Comparison of ENCODE assay signal across 24 cellular contexts in the genomic region with DNA sequence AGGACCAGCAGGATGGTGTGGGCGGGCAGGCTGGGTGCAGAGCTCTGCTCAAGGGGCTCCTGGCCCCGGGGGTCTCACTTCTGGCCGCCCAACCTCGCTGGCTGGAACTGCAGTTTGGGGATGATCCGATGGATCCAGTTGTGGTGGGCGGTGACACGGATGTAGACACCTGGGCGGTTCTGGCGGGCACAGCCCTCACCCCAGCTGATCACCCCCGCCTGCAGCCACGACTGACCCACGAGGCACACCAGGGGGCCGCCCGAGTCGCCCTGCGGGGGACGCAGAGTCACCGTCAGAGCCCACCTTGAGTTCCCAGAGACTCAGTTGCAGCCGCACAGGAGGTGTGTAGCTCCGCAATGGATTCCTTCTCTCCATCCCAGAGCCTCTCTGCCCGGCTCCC. TPM values are rescaled to one million over a fixed set of nuclear protein-coding genes. Genes with fewer than 3 reads are reported as not detected.
A peak's percentile ranks its signal among the peaks of the same experiment; 100 is the strongest.
DNase-seq lines count a peak whose midpoint lies in the region; ATAC-seq, FAIRE-seq and TF ChIP-seq lines count a peak whose summit lies in the region.
"Had no signal": no experiment of that assay in that cellular context is flagged by ENCODE, and none has a peak within 500 bp of the region (broad histone marks: within the 10 kb centered on the region; RNA-seq: fewer than 3 reads in every experiment).

No MANE protein-coding gene starts in this region.

- H3K27ac ChIP-seq in K562 (ENCODE audit: extremely low read depth, low read depth, low read length) (no peak overlapping the region), neuronal stem cell (replicated peaks; ENCODE audit: low read length) (no peak overlapping the region)
- H3K27ac ChIP-seq: C4-2B had no signal

- peaks cover 5% of the 10 kb centered on the region for H3K4me1 Mint-ChIP-seq in activated CD8-positive, alpha-beta T cell treated with anti-CD3 and anti-CD28 coated beads for 36 hours (ENCODE audit: low read depth)

- H3K36me3 ChIP-seq in BE2C, result peaks cover 9% of the 10 kb centered on the region
- H3K36me3 ChIP-seq in GM06990 (ENCODE audit: control insufficient read depth, insufficient read depth, low read length), result peaks cover 6% of the 10 kb centered on the region
- peaks cover 10% of the 10 kb centered on the region; the same call in 1 of the 3 replicates for H3K36me3 ChIP-seq in K562 (ENCODE audit: control insufficient read depth, insufficient read depth, low read length)
- H3K36me3 ChIP-seq in neuronal stem cell (replicated peaks in 1 of 2; ENCODE audit: control insufficient read depth in 2 of 2, insufficient read depth in 2 of 2, low read length in 2 of 2), result peaks cover 7 to 11% of the 10 kb centered on the region in 2 donors

- no peak overlapping the region for H4K91ac ChIP-seq in neuronal stem cell (ENCODE audit: low read depth, low read length, poor library complexity)

- no peak overlapping the region for H2BK5ac ChIP-seq in neuronal stem cell (ENCODE audit: low read length)

- TF ChIP-seq POLR2A in K562 (conservative IDR thresholded peaks at IDR 0.05), result no peak

- H2BK12ac ChIP-seq in neuronal stem cell (ENCODE audit: low read length), result no peak overlapping the region

- CTCF ChIA-PET in K562 (lab: Yijun Ruan, JAX; ENCODE audit: low intra/inter-chr PET ratio), result no interaction called here
- CTCF ChIA-PET in activated CD8-positive, alpha-beta T cell treated with anti-CD3 and anti-CD28 coated beads for 36 hours (lab: Charles Lee), result no interaction called here

- H4K20me1 ChIP-seq in K562 (replicated peaks; ENCODE audit: control insufficient read depth, insufficient read depth, low read length), result peaks cover 4% of the 10 kb centered on the region; the same call in 1 of the 2 replicates

- intact Hi-C loops in K562 (cut with micrococcal nuclease), result no loop called here
- intact Hi-C loops in activated CD8-positive, alpha-beta T cell treated with anti-CD3 and anti-CD28 coated beads for 36 hours (cut with micrococcal nuclease), result no loop called here

- H3K27me3 Mint-ChIP-seq in activated CD8-positive, alpha-beta T cell treated with anti-CD3 and anti-CD28 coated beads for 36 hours, result no peaks in the 10 kb centered on the region
- H3K27me3 Mint-ChIP-seq: CD4-positive, alpha-beta memory T cell had no signal

- no peak overlapping the region for H3K9ac ChIP-seq in K562 (ENCODE audit: insufficient read depth in 1 of 2, low read depth in 2 of 2, low read length in 2 of 2)
- no peak overlapping the region for H3K9ac ChIP-seq in neuronal stem cell (ENCODE audit: low read depth, low read length, poor library complexity)

- no peak overlapping the region for H2BK120ac ChIP-seq in neuronal stem cell (ENCODE audit: low read depth, low read length)

- H3K14ac ChIP-seq in neuronal stem cell (ENCODE audit: low read length), result no peak overlapping the region

- H3K79me1 ChIP-seq in neuronal stem cell (ENCODE audit: low read depth, low read length), result peaks cover 7% of the 10 kb centered on the region

- H3K4me3 ChIP-seq in BE2C (ENCODE audit: low read depth, low read length) (no peak overlapping the region), GM06990 (replicated peaks; ENCODE audit: low read depth, low read length) (no peak overlapping the region), K562 (no peak overlapping the region), neuronal stem cell (ENCODE audit: low read length in 2 of 2) (no peak overlapping the region)
- H3K4me3 ChIP-seq: HAP-1 had no signal

- DNase-seq in BE2C, result peak; percentile 12
- peak; percentile 4 for DNase-seq in GM06990 (ENCODE audit: extremely low read depth, insufficient read length)
- DNase-seq in K562 (ENCODE audit: extremely low read depth in 1 of 4, low spot score in 3 of 4), result no peak
- DNase-seq in neuronal stem cell (ENCODE audit: low spot score), result no peak
- DNase-seq in NCI-H146 treated with DMSO at 0.1 percent for 48 hours (lab: John Stamatoyannopoulos, UW; ENCODE audit: unreplicated experiment), result no peak
- DNase-seq in activated CD8-positive, alpha-beta T cell treated with anti-CD3 and anti-CD28 coated beads for 36 hours, result no peak
- no peak for DNase-seq in activated CD4-positive, alpha-beta T cell treated with anti-CD3 and anti-CD28 coated beads, Interleukin-2, amount 50 U/mL, for 48 hours
- DNase-seq: 8988T; AML-193; CD4-positive, alpha-beta memory T cell; DMS153; DMS79 treated with DMSO at 0.1 percent for 48 hours; EL; HFFc6 had no signal

- POLR2A ChIA-PET in K562 (lab: Yijun Ruan, JAX), result interaction anchor here (0.7 to 1.5 kb wide), 3 partner anchors 9 to 170 kb away, joined by 3 to 4 read pairs (median 3); a partner anchor contains a TSS
- POLR2A ChIA-PET in activated CD8-positive, alpha-beta T cell treated with anti-CD3 and anti-CD28 coated beads for 36 hours (lab: Charles Lee), result no interaction called here

- H3K4ac ChIP-seq in neuronal stem cell (ENCODE audit: low read length), result no peak overlapping the region

- 5% methylated on average over 18 of the region's 21 CpGs for WGBS in K562 (ENCODE audit: insufficient coverage, low coverage, missing lambda C conversion rate)
- WGBS in neuronal stem cell (ENCODE audit: extremely low coverage in 2 of 2, insufficient read length in 2 of 2, insufficient replicate concordance in 1 of 2), 2 donors, result no CpG with 5 or more reads among the region's 21 CpGs

- peaks cover 2% of the 10 kb centered on the region for H3K36me3 Mint-ChIP-seq in activated CD8-positive, alpha-beta T cell treated with anti-CD3 and anti-CD28 coated beads for 36 hours (ENCODE audit: low read depth)

- no peak overlapping the region for H2AK5ac ChIP-seq in neuronal stem cell (ENCODE audit: low read depth, low read length)

- H3K79me2 ChIP-seq in K562 (ENCODE audit: control insufficient read depth, insufficient read depth, low read length), result no peaks in the 10 kb centered on the region

- in situ Hi-C loops in K562 (cut with MboI), result no loop called here

- H2AFZ ChIP-seq in K562 (ENCODE audit: low read depth, low read length) (no peak overlapping the region), neuronal stem cell (ENCODE audit: low read length) (no peak overlapping the region)

- TF ChIP-seq CTCF in BE2C (IDR thresholded peaks at IDR 0.05; ENCODE audit: low read depth, low read length) (no peak), GM06990 (IDR thresholded peaks at IDR 0.05; ENCODE audit: insufficient read depth, low read length, poor library complexity, severe bottlenecking) (no peak), K562 (IDR thresholded peaks at IDR 0.05 in 2 of 3, conservative IDR thresholded peaks at IDR 0.05 in 1 of 3; ENCODE audit: insufficient read depth in 2 of 3, low read depth in 1 of 3, low read length in 3 of 3) (no peak)
- no peak for TF ChIP-seq CTCF in activated CD8-positive, alpha-beta T cell treated with anti-CD3 and anti-CD28 coated beads for 36 hours (IDR thresholded peaks at IDR 0.05)

- H3K18ac ChIP-seq in neuronal stem cell (ENCODE audit: low read length), result no peak overlapping the region

- no TSS peak for BruUV-seq in K562 (replicated peaks; lab: Mats Ljungman, UMichigan)

- TF ChIP-seq RAD21 in K562 (CRISPR knock-in tag; conservative IDR thresholded peaks at IDR 0.05 in 1 of 2, IDR thresholded peaks at IDR 0.05 in 1 of 2), result no peak

- FAIRE-seq in K562 (lab: Jason Lieb, UNC), result no peak
- FAIRE-seq: D721Med, G401.6, GM12892, GM19239, H1, HepG2, HTR-8/SVneo had no signal

- no peaks in the 10 kb centered on the region for H3K9me1 ChIP-seq in K562 (ENCODE audit: control insufficient read depth, insufficient read depth, low read length)

- H3K23ac ChIP-seq in neuronal stem cell (ENCODE audit: low read depth, low read length, poor library complexity), result peak overlapping the region; percentile 89

- H2BK15ac ChIP-seq in neuronal stem cell (ENCODE audit: low read length), result no peak overlapping the region

- H4K8ac ChIP-seq in neuronal stem cell (ENCODE audit: low read depth, low read length), result peak overlapping the region; percentile 17

- ATAC-seq in K562, result no peak
- ATAC-seq in GM21619 (IDR thresholded peaks at IDR 0.05; ENCODE audit: unreplicated experiment), result no peak
- no peak for ATAC-seq in activated CD8-positive, alpha-beta T cell treated with anti-CD3 and anti-CD28 coated beads for 36 hours

- H3K9me3 ChIP-seq in BE2C, result no peaks in the 10 kb centered on the region
- no peaks in the 10 kb centered on the region for H3K9me3 ChIP-seq in K562 (replicated peaks; ENCODE audit: control insufficient read depth, insufficient read depth, low read depth, low read length)
- no peaks in the 10 kb centered on the region for H3K9me3 ChIP-seq in neuronal stem cell (replicated peaks in 1 of 2; ENCODE audit: control insufficient read depth in 2 of 2, insufficient read depth in 1 of 2, low read depth in 1 of 2, low read length in 2 of 2)
- H3K9me3 ChIP-seq: HAP-1 had no signal

- H3K4me3 Mint-ChIP-seq in activated CD8-positive, alpha-beta T cell treated with anti-CD3 and anti-CD28 coated beads for 36 hours, result no peak overlapping the region
- H3K4me3 Mint-ChIP-seq: HFFc6 had no signal

- no peaks in the 10 kb centered on the region for H3K9me3 Mint-ChIP-seq in activated CD8-positive, alpha-beta T cell treated with anti-CD3 and anti-CD28 coated beads for 36 hours
- H3K9me3 Mint-ChIP-seq: CD4-positive, alpha-beta memory T cell; HFFc6 had no signal

- H3K4me2 ChIP-seq in K562 (ENCODE audit: insufficient read depth, low read length) (no peak overlapping the region), neuronal stem cell (ENCODE audit: insufficient read depth, low read length, poor library complexity, severe bottlenecking) (no peak overlapping the region)

- TF ChIP-seq EP300 in K562 (IDR thresholded peaks at IDR 0.05; ENCODE audit: low read length), result no peak

- H3K4me1 ChIP-seq in BE2C (no peaks in the 10 kb centered on the region), K562 (replicated peaks in 1 of 2; ENCODE audit: control insufficient read depth in 2 of 2, insufficient read depth in 2 of 2, low read length in 2 of 2) (peaks cover 0 to 57% of the 10 kb centered on the region in 2 experiments; a peak in 2 of 5 replicates), neuronal stem cell (ENCODE audit: control insufficient read depth in 2 of 2, insufficient read depth in 1 of 2, low read depth in 1 of 2, low read length in 2 of 2) (no peaks in the 10 kb centered on the region)
- H3K4me1 ChIP-seq: HAP-1 had no signal

- H3K27me3 ChIP-seq in BE2C (no peaks in the 10 kb centered on the region), GM06990 (replicated peaks; ENCODE audit: control insufficient read depth, insufficient read depth, low read length) (no peaks in the 10 kb centered on the region; the same call in 1 of the 2 replicates), K562 (ENCODE audit: control insufficient read depth in 2 of 2, insufficient read depth in 2 of 2, low read length in 2 of 2) (peaks cover 19 to 35% of the 10 kb centered on the region in 2 experiments; a peak in 4 of 5 replicates), neuronal stem cell (ENCODE audit: control insufficient read depth in 3 of 3, insufficient read depth in 3 of 3, low read depth in 1 of 3, low read length in 3 of 3) (peaks cover 0 to 4% (median 0%) of the 10 kb centered on the region in 3 experiments)

- H3K27ac Mint-ChIP-seq in activated CD8-positive, alpha-beta T cell treated with anti-CD3 and anti-CD28 coated beads for 36 hours, result no peak overlapping the region
- H3K27ac Mint-ChIP-seq: HFFc6 had no signal

RNA-seq across cellular contexts. Expression of a gene that starts 7.5 kb away (rescaled TPM):
- polyA plus RNA-seq in BE2C (2012; ENCODE audit: insufficient read depth, insufficient read length, low read depth), result not detected
- total RNA-seq in K562 (2011; cell fraction: chromatin; rRNA removed; ENCODE audit: low replicate concordance), result 0.83 and 2.0 TPM in 2 replicates
- total RNA-seq in K562 (2011; cell fraction: nucleolus; rRNA removed), result 1.6 and 2.0 TPM in 2 replicates
- total RNA-seq in K562 (2011; cell fraction: nucleoplasm; rRNA removed), result 1.4 and 1.5 TPM in 2 replicates
- total RNA-seq in K562 (2014; rRNA removed) (0.09 and 0.29 TPM in 2 replicates), K562 (2014; rRNA removed; fragmentation: Illumina TruSeq; extraction: Trizol) (not detected in 2 replicates), K562 (2015; rRNA removed; fragmentation: Illumina TruSeq; extraction: Trizol) (0.15 and 0.18 TPM in 2 replicates), K562 (2021) (0.16 and 0.20 TPM in 2 replicates)
- polyA plus RNA-seq in K562 (2011; rRNA removed) (0.20 TPM in 2 replicates), K562 (2014; fragmentation: Illumina TruSeq; extraction: Trizol) (0.11 TPM in 1 of 2 replicates, not detected in the other), K562 (2014; fragmentation: Nextera tagmentation; extraction: Ambion mirVana) (not detected), K562 (2014; rRNA removed) (0.22 TPM in 1 of 2 replicates, not detected in the other)
- polyA plus RNA-seq in K562 (2011; cell fraction: cytosol; rRNA removed), result 0.19 and 0.86 TPM in 2 replicates
- 0.65 and 0.77 TPM in 2 replicates for polyA plus RNA-seq in K562 (2011; cell fraction: nucleus; rRNA removed)
- polyA plus RNA-seq in K562 (2012), result 0.26 and 1.3 TPM in 2 replicates
- polyA minus RNA-seq in K562 (2011; rRNA and poly(A)+ RNA removed), result 0.07 and 0.15 TPM in 2 replicates
- not detected in 2 replicates for polyA minus RNA-seq in K562 (2011; cell fraction: cytosol; rRNA and poly(A)+ RNA removed)
- 0.44 and 0.67 TPM in 2 replicates for polyA minus RNA-seq in K562 (2011; cell fraction: nucleus; rRNA and poly(A)+ RNA removed)
- polyA plus RNA-seq in neuronal stem cell (2013, experiment 1 of 2), result 3.6 TPM
- polyA plus RNA-seq in neuronal stem cell (2013, experiment 2 of 2), result 3.8 TPM
- 1 to 10 TPM; 1.2 to 1.4 TPM for total RNA-seq in activated CD8-positive, alpha-beta T cell treated with anti-CD3 and anti-CD28 coated beads for 36 hours
- polyA plus RNA-seq: CD4-positive, alpha-beta memory T cell had no signal

RNA-seq across cellular contexts. Expression of a gene that starts 30.2 kb away (rescaled TPM):
- polyA plus RNA-seq in BE2C (2012; ENCODE audit: insufficient read depth, insufficient read length, low read depth), result 106 TPM
- 43.6 and 59.1 TPM in 2 replicates for total RNA-seq in K562 (2011; cell fraction: chromatin; rRNA removed; ENCODE audit: low replicate concordance)
- total RNA-seq in K562 (2011; cell fraction: nucleolus; rRNA removed), result 40.1 and 50.7 TPM in 2 replicates
- 31.7 and 32.9 TPM in 2 replicates for total RNA-seq in K562 (2011; cell fraction: nucleoplasm; rRNA removed)
- total RNA-seq in K562 (2014; rRNA removed), result 34.5 and 48.7 TPM in 2 replicates
- total RNA-seq in K562 (2014; rRNA removed; fragmentation: Illumina TruSeq; extraction: Trizol), result 15.4 and 17.2 TPM in 2 replicates
- 30.9 and 32.3 TPM in 2 replicates for total RNA-seq in K562 (2015; rRNA removed; fragmentation: Illumina TruSeq; extraction: Trizol)
- total RNA-seq in K562 (2021), result 39.0 and 40.0 TPM in 2 replicates
- polyA plus RNA-seq in K562 (2011; rRNA removed), result 36.1 and 37.5 TPM in 2 replicates
- polyA plus RNA-seq in K562 (2011; cell fraction: cytosol; rRNA removed), result 49.9 and 152 TPM in 2 replicates
- 19.7 and 24.6 TPM in 2 replicates for polyA plus RNA-seq in K562 (2011; cell fraction: nucleus; rRNA removed)
- polyA plus RNA-seq in K562 (2012), result 27.5 and 34.3 TPM in 2 replicates
- 31.2 and 39.2 TPM in 2 replicates for polyA plus RNA-seq in K562 (2014; fragmentation: Illumina TruSeq; extraction: Trizol)
- 1 to 10 TPM in 1 of 2 experiments, under 1 TPM in 1; 0.73 to 1.6 TPM for polyA plus RNA-seq in K562 (2014; fragmentation: Nextera tagmentation; extraction: Ambion mirVana)
- polyA plus RNA-seq in K562 (2014; rRNA removed), result 58.0 and 58.3 TPM in 2 replicates
- polyA minus RNA-seq in K562 (2011; rRNA and poly(A)+ RNA removed), result 17.2 and 25.7 TPM in 2 replicates
- polyA minus RNA-seq in K562 (2011; cell fraction: cytosol; rRNA and poly(A)+ RNA removed), result 17.5 and 19.7 TPM in 2 replicates
- 18.7 and 23.8 TPM in 2 replicates for polyA minus RNA-seq in K562 (2011; cell fraction: nucleus; rRNA and poly(A)+ RNA removed)
- polyA plus RNA-seq in neuronal stem cell (2013, experiment 1 of 2), result 26.1 TPM
- 27.0 TPM for polyA plus RNA-seq in neuronal stem cell (2013, experiment 2 of 2)
- 10 to 100 TPM; 26.0 to 27.3 TPM for total RNA-seq in activated CD8-positive, alpha-beta T cell treated with anti-CD3 and anti-CD28 coated beads for 36 hours

RNA-seq across cellular contexts. Expression of a gene that starts 39.9 kb away (rescaled TPM):
- 1,075 TPM for polyA plus RNA-seq in BE2C (2012; ENCODE audit: insufficient read depth, insufficient read length, low read depth)
- total RNA-seq in K562 (2011; cell fraction: chromatin; rRNA removed; ENCODE audit: low replicate concordance), result 1,596 and 1,670 TPM in 2 replicates
- total RNA-seq in K562 (2011; cell fraction: nucleolus; rRNA removed), result 1,139 and 1,167 TPM in 2 replicates
- 1,487 and 2,488 TPM in 2 replicates for total RNA-seq in K562 (2011; cell fraction: nucleoplasm; rRNA removed)
- total RNA-seq in K562 (2014; rRNA removed) (81.1 and 85.3 TPM in 2 replicates), K562 (2014; rRNA removed; fragmentation: Illumina TruSeq; extraction: Trizol) (79.2 and 79.9 TPM in 2 replicates), K562 (2015; rRNA removed; fragmentation: Illumina TruSeq; extraction: Trizol) (70.6 and 91.2 TPM in 2 replicates), K562 (2021) (413 and 466 TPM in 2 replicates)
- polyA plus RNA-seq in K562 (2011; rRNA removed) (82.5 and 179 TPM in 2 replicates), K562 (2014; fragmentation: Illumina TruSeq; extraction: Trizol) (517 and 558 TPM in 2 replicates), K562 (2014; fragmentation: Nextera tagmentation; extraction: Ambion mirVana) (10 to 100 TPM; 26.7 to 27.6 TPM), K562 (2014; rRNA removed) (463 and 563 TPM in 2 replicates)
- 102 and 119 TPM in 2 replicates for polyA plus RNA-seq in K562 (2011; cell fraction: cytosol; rRNA removed)
- polyA plus RNA-seq in K562 (2011; cell fraction: nucleus; rRNA removed), result 1,748 and 2,419 TPM in 2 replicates
- polyA plus RNA-seq in K562 (2012), result 391 and 584 TPM in 2 replicates
- polyA minus RNA-seq in K562 (2011; rRNA and poly(A)+ RNA removed), result 72.4 and 72.8 TPM in 2 replicates
- polyA minus RNA-seq in K562 (2011; cell fraction: cytosol; rRNA and poly(A)+ RNA removed), result 155 and 244 TPM in 2 replicates
- polyA minus RNA-seq in K562 (2011; cell fraction: nucleus; rRNA and poly(A)+ RNA removed), result 233 and 249 TPM in 2 replicates
- 516 TPM for polyA plus RNA-seq in neuronal stem cell (2013, experiment 1 of 2)
- polyA plus RNA-seq in neuronal stem cell (2013, experiment 2 of 2), result 512 TPM
- 100 to 1,000 TPM; 518 to 561 TPM for total RNA-seq in activated CD8-positive, alpha-beta T cell treated with anti-CD3 and anti-CD28 coated beads for 36 hours

Comparison
In these comparisons a context has a peak if more than half of its experiments do, and no peak if none do; other contexts are left out.
1. DNase-seq: peak in BE2C (single experiment) and GM06990 (single experiment); none in K562 (0 of 4), neuronal stem cell (single experiment), NCI-H146 treated with DMSO at 0.1 percent for 48 hours (single experiment), activated CD8-positive, alpha-beta T cell treated with anti-CD3 and anti-CD28 coated beads for 36 hours (single experiment) and activated CD4-positive, alpha-beta T cell treated with anti-CD3 and anti-CD28 coated beads, Interleukin-2, amount 50 U/mL, for 48 hours (0 of 2).